8 cellular contexts compared by ENCODE assay signal in genomic region chr2:232697059-232697806, GRCh38. TPM values are rescaled to one million over a fixed set of nuclear protein-coding genes. Genes with fewer than 3 reads are reported as not detected.
A peak's percentile ranks its signal among the peaks of the same experiment; 100 is the strongest.
DNase-seq lines count a peak whose midpoint lies in the region; ATAC-seq and TF ChIP-seq lines count a peak whose summit lies in the region.

GIGYF2 (plus strand) TSS chr2:232697331; CDS start chr2:232735198, 37,867 bp downstream.

- WGBS in ectodermal cell, 2 experiments, result 0 to 1% methylated on average over 71 of the region's 71 CpGs

- ATAC-seq in lower lobe of right lung, result peak; percentile 99

- no peak for TF ChIP-seq CTCF in GM20000 (IDR thresholded peaks at IDR 0.05; ENCODE audit: extremely low read depth, missing control alignments)
- peak; percentile 10 for TF ChIP-seq CTCF in lower lobe of right lung (IDR thresholded peaks at IDR 0.05)

- H3K4me1 ChIP-seq in ectodermal cell (ENCODE audit: control insufficient read depth, insufficient read depth, low read length) (peaks cover 14% of the 10 kb centered on the region), lower lobe of right lung (peaks cover 36% of the 10 kb centered on the region)

- H3K27me3 ChIP-seq in ectodermal cell (ENCODE audit: control insufficient read depth, insufficient read depth, low read length, poor library complexity, severe bottlenecking) (no peaks in the 10 kb centered on the region), lower lobe of right lung (ENCODE audit: low read depth) (no peaks in the 10 kb centered on the region)

- intact Hi-C loops in lower lobe of right lung (cut with DNase I), result no loop called here

- H3K36me3 ChIP-seq in ectodermal cell (ENCODE audit: control insufficient read depth, insufficient read depth, low read length) (no peaks in the 10 kb centered on the region), lower lobe of right lung (peaks cover 3% of the 10 kb centered on the region)

- DNase-seq in CMK (ENCODE audit: low read depth) (peak; percentile 94), GM20000 (ENCODE audit: low spot score) (peak; percentile 96), HT-29 (ENCODE audit: low spot score) (peak; percentile 95), lower lobe of right lung (peak; percentile 96)
- peak; percentile 94 for DNase-seq in NK-92 treated with Interleukin-12 subunit alpha and Interleukin-12 subunit beta, amount 100 ng/mL, for 24 hours (lab: John Stamatoyannopoulos, UW)
- peak; percentile 76 to 90 for DNase-seq in activated CD8-positive, alpha-beta memory T cell treated with anti-CD3 and anti-CD28 coated beads for 1 hour (ENCODE audit: extremely low read depth in 1 of 2, low read depth in 1 of 2)
- peak; percentile 77 to 96 (median 83) for DNase-seq in stimulated activated CD4-positive, alpha-beta T cell treated with anti-CD3 and anti-CD28 coated beads, TNF-alpha, amount 100 ng/mL, for 1 hour (ENCODE audit: low read depth in 3 of 3, low spot score in 1 of 3)

- H3K9me3 ChIP-seq in ectodermal cell (ENCODE audit: control insufficient read depth, low read length) (no peaks in the 10 kb centered on the region), lower lobe of right lung (no peaks in the 10 kb centered on the region)

- H3K4me3 ChIP-seq in ectodermal cell (ENCODE audit: insufficient read depth, low read depth, low read length), result peak within 1 kb of the TSS; percentile 99
- peak within 1 kb of the TSS; percentile 89 for H3K4me3 ChIP-seq in lower lobe of right lung

- H3K27ac ChIP-seq in ectodermal cell (ENCODE audit: insufficient read depth, low read depth, low read length, poor library complexity, severe bottlenecking), result peak within 1 kb of the TSS; percentile 82
- peak within 1 kb of the TSS; percentile 94 for H3K27ac ChIP-seq in lower lobe of right lung

RNA-seq across cellular contexts. Expression of gene GIGYF2, which starts in this region (rescaled TPM):
- 27.1 and 40.2 TPM in 2 replicates for total RNA-seq in HT-29 (2014; rRNA removed; shearing (Covaris generic))
- polyA plus RNA-seq in ectodermal cell (2013, experiment 1 of 4), result 60.8 TPM
- polyA plus RNA-seq in ectodermal cell (2013, experiment 2 of 4), result 70.4 TPM
- polyA plus RNA-seq in ectodermal cell (2013, experiment 3 of 4), result 39.9 TPM
- polyA plus RNA-seq in ectodermal cell (2013, experiment 4 of 4), result 49.6 TPM
- total RNA-seq in lower lobe of right lung, result 67.6 TPM

Comparison
In these comparisons a context has a peak if more than half of its experiments do, and no peak if none do; other contexts are left out.
1. Peak in every context shown above with its lines: DNase-seq, ATAC-seq, H3K4me3 ChIP-seq and H3K27ac ChIP-seq.